In genomic region chr2:27638023-27638637, GRCh38 we compare ENCODE assay signal across 10 cellular contexts. TPM values are rescaled to one million over a fixed set of nuclear protein-coding genes. Genes with fewer than 3 reads are reported as not detected.
DNase-seq lines count a peak whose midpoint lies in the region; ATAC-seq and TF ChIP-seq lines count a peak whose summit lies in the region.
"Had no signal": no experiment of that assay in that cellular context is flagged by ENCODE, and none has a peak within 500 bp of the region (broad histone marks: within the 10 kb centered on the region; RNA-seq: fewer than 3 reads in every experiment).

No MANE protein-coding gene starts in this region.

- no peaks in the 10 kb centered on the region for H4K20me1 ChIP-seq in osteoblast (ENCODE audit: insufficient read depth, low read length)

- H3K4me1 ChIP-seq in osteoblast (ENCODE audit: insufficient read depth, low read length): peaks cover 18% of the 10 kb centered on the region
- H3K4me1 ChIP-seq: right atrium auricular region had no signal

- H3K9me3 ChIP-seq in osteoblast (ENCODE audit: low read depth, low read length): no peaks in the 10 kb centered on the region
- H3K9me3 ChIP-seq: right atrium auricular region had no signal

- H3K36me3 ChIP-seq in brain microvascular endothelial cell (replicated peaks): peaks cover 50% of the 10 kb centered on the region
- peaks cover 63% of the 10 kb centered on the region for H3K36me3 ChIP-seq in osteoblast (ENCODE audit: insufficient read depth, low read length)

- H2AFZ ChIP-seq in osteoblast (ENCODE audit: low read length): no peak overlapping the region

- H3K79me2 ChIP-seq in osteoblast (ENCODE audit: insufficient read depth, low read length): no peaks in the 10 kb centered on the region

- H3K4me2 ChIP-seq in osteoblast (ENCODE audit: insufficient read depth, low read length): peak overlapping the region; percentile 22

- TF ChIP-seq CTCF in brain microvascular endothelial cell (IDR thresholded peaks at IDR 0.05; ENCODE audit: low read depth, low read length, missing control alignments) (no peak), osteoblast (IDR thresholded peaks at IDR 0.05; ENCODE audit: extremely low read depth, low read depth, low read length) (no peak)

- H3K4me3 ChIP-seq in brain microvascular endothelial cell (ENCODE audit: low read depth, low read length) (no peak overlapping the region), osteoblast (ENCODE audit: insufficient read depth, low read length) (no peak overlapping the region)
- H3K4me3 ChIP-seq: right atrium auricular region had no signal

- DNase-seq in EH (ENCODE audit: low read depth) (peak; percentile 36), RKO (ENCODE audit: low spot score) (peak; percentile 83), brain microvascular endothelial cell (peak; percentile 27), osteoblast (ENCODE audit: insufficient read length, low spot score, missing footprints) (peak; percentile 88), DMS53 treated with DMSO at 0.1 percent for 48 hours (lab: John Stamatoyannopoulos, UW; ENCODE audit: unreplicated experiment) (no peak)
- DNase-seq: NCI-H1930 had no signal

- no peaks in the 10 kb centered on the region for H3K27me3 ChIP-seq in brain microvascular endothelial cell (replicated peaks)
- H3K27me3 ChIP-seq in osteoblast (ENCODE audit: insufficient read depth, low read length): no peaks in the 10 kb centered on the region
- H3K27me3 ChIP-seq: right atrium auricular region had no signal

- ATAC-seq in GM21423 (IDR thresholded peaks at IDR 0.05; ENCODE audit: unreplicated experiment) (no peak), HG02588 (IDR thresholded peaks at IDR 0.05; ENCODE audit: unreplicated experiment) (no peak)
- ATAC-seq: HepG2 had no signal

- H3K27ac ChIP-seq in brain microvascular endothelial cell: peak overlapping the region; percentile 52
- peak overlapping the region; percentile 84 for H3K27ac ChIP-seq in osteoblast (ENCODE audit: low read depth, low read length)
- H3K27ac ChIP-seq: right atrium auricular region had no signal

- in situ Hi-C loops in brain microvascular endothelial cell (cut with HindIII; ENCODE audit: low pct_ligation_motif_present, low sequenced_read_pairs): no loop called here

RNA-seq across cellular contexts. Expression of gene GPN1, which starts 9.3 kb away (rescaled TPM):
- 27.5 and 33.0 TPM in 2 replicates for total RNA-seq in osteoblast

RNA-seq across cellular contexts. Expression of gene CCDC121, which starts 9.3 kb away (rescaled TPM):
- 1.1 and 1.2 TPM in 2 replicates for total RNA-seq in osteoblast

RNA-seq across cellular contexts. Expression of gene SUPT7L, which starts 25.3 kb away (rescaled TPM):
- 44.2 and 50.3 TPM in 2 replicates for total RNA-seq in osteoblast

RNA-seq across cellular contexts. Expression of gene SLC4A1AP, which starts 25.6 kb away (rescaled TPM):
- 24.8 and 27.9 TPM in 2 replicates for total RNA-seq in osteoblast

RNA-seq across cellular contexts. Expression of gene ZNF512, which starts 55.3 kb away (rescaled TPM):
- 21.4 and 21.8 TPM in 2 replicates for total RNA-seq in osteoblast
